ENCODE assay signal across 23 cellular contexts in genomic region chr10:95069286-95069685, GRCh38. TPM values are rescaled to one million over a fixed set of nuclear protein-coding genes. Genes with fewer than 3 reads are reported as not detected.
"Had no signal": no experiment of that assay in that cellular context is flagged by ENCODE, and none has a peak within 500 bp of the region (broad histone marks: within the 10 kb centered on the region; RNA-seq: fewer than 3 reads in every experiment).

TSS of gene CYP2C8 (minus strand) at chr10:95069497. CDS start at chr10:95069402, 95 bp downstream.

- H3K4me1 ChIP-seq: colonic mucosa, esophagus squamous epithelium, gastroesophageal sphincter, psoas muscle had no signal

- ATAC-seq: gastroesophageal sphincter; left ventricle myocardium superior; natural killer cell treated with Interleukin-12 subunit alpha and Interleukin-12 subunit beta and Interleukin-15 and Interleukin-18, amount 100 ng/mL, for 72 hours; psoas muscle; sciatic nerve had no signal

- H3K27ac ChIP-seq: colonic mucosa, esophagus squamous epithelium, gastroesophageal sphincter, psoas muscle, thoracic aorta had no signal

- H3K27ac Mint-ChIP-seq: natural killer cell treated with Interleukin-12 subunit alpha and Interleukin-12 subunit beta and Interleukin-15 and Interleukin-18, amount 100 ng/mL, for 72 hours had no signal

- H3K27me3 Mint-ChIP-seq: natural killer cell treated with Interleukin-12 subunit alpha and Interleukin-12 subunit beta and Interleukin-15 and Interleukin-18, amount 100 ng/mL, for 72 hours had no signal

- H3K4me3 Mint-ChIP-seq: natural killer cell treated with Interleukin-12 subunit alpha and Interleukin-12 subunit beta and Interleukin-15 and Interleukin-18, amount 100 ng/mL, for 72 hours had no signal

- H3K4me3 ChIP-seq: colonic mucosa, esophagus squamous epithelium, gastroesophageal sphincter, psoas muscle, thoracic aorta had no signal

- H3K9me3 ChIP-seq: colonic mucosa, psoas muscle, thoracic aorta had no signal

- DNase-seq: cerebellar nuclear complex; colonic mucosa; dermis blood vessel endothelial cell; esophagus squamous epithelium; foreskin fibroblast; glutamatergic neuron; islet precursor cell; left ventricle myocardium superior; occipital lobe; psoas muscle; retina; stimulated activated CD4-positive, alpha-beta T cell treated with anti-CD3 and anti-CD28 coated beads, Interleukin-2, amount 100 ng/mL, for 24 hours; stimulated activated CD4-positive, alpha-beta T cell treated with anti-CD3 and anti-CD28 coated beads, Interleukin-4, amount 100 ng/mL, for 4 hours; stimulated activated naive CD4-positive, alpha-beta T cell; stomach; substantia nigra; trophoblast cell had no signal

- H3K36me3 ChIP-seq: colonic mucosa, esophagus squamous epithelium, gastroesophageal sphincter, thoracic aorta had no signal

- H3K27me3 ChIP-seq: colonic mucosa, esophagus squamous epithelium, gastroesophageal sphincter, stomach had no signal

RNA-seq across cellular contexts. Expression of gene CYP2C8, which starts in this region (rescaled TPM):
- total RNA-seq: epithelial cell of proximal tubule; gastroesophageal sphincter; left ventricle myocardium superior; natural killer cell treated with Interleukin-12 subunit alpha and Interleukin-12 subunit beta and Interleukin-15 and Interleukin-18, amount 100 ng/mL, for 72 hours; skeletal muscle tissue; thoracic aorta had no signal
